1 cellular context compared by ENCODE assay signal in the genomic region with DNA sequence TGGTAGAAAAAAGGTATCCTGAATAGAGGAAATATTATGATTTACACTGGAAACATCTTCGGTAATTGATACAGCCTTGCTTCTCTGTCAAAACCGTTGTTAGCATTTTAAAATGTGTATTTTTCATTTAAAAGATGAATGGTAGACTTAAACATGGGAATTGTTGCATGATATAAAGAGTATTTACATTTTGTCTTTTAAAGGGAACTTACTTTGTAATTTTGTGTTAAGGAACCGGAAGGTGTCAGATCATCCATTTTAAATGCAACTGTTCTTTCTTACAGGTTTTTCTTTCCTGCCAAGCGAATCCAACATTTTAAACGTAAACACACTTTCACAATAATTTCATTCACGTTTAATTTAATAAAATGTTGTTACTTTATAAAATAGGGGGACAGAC.
TF ChIP-seq lines count a peak whose summit lies in the region.

No MANE protein-coding gene starts in this region.

TF ChIP-seq in GM23338, 12 proteins besides CTCF, POLR2A, EP300 and RAD21 (continued from another document):
- TF ChIP-seq, protein P1, sequence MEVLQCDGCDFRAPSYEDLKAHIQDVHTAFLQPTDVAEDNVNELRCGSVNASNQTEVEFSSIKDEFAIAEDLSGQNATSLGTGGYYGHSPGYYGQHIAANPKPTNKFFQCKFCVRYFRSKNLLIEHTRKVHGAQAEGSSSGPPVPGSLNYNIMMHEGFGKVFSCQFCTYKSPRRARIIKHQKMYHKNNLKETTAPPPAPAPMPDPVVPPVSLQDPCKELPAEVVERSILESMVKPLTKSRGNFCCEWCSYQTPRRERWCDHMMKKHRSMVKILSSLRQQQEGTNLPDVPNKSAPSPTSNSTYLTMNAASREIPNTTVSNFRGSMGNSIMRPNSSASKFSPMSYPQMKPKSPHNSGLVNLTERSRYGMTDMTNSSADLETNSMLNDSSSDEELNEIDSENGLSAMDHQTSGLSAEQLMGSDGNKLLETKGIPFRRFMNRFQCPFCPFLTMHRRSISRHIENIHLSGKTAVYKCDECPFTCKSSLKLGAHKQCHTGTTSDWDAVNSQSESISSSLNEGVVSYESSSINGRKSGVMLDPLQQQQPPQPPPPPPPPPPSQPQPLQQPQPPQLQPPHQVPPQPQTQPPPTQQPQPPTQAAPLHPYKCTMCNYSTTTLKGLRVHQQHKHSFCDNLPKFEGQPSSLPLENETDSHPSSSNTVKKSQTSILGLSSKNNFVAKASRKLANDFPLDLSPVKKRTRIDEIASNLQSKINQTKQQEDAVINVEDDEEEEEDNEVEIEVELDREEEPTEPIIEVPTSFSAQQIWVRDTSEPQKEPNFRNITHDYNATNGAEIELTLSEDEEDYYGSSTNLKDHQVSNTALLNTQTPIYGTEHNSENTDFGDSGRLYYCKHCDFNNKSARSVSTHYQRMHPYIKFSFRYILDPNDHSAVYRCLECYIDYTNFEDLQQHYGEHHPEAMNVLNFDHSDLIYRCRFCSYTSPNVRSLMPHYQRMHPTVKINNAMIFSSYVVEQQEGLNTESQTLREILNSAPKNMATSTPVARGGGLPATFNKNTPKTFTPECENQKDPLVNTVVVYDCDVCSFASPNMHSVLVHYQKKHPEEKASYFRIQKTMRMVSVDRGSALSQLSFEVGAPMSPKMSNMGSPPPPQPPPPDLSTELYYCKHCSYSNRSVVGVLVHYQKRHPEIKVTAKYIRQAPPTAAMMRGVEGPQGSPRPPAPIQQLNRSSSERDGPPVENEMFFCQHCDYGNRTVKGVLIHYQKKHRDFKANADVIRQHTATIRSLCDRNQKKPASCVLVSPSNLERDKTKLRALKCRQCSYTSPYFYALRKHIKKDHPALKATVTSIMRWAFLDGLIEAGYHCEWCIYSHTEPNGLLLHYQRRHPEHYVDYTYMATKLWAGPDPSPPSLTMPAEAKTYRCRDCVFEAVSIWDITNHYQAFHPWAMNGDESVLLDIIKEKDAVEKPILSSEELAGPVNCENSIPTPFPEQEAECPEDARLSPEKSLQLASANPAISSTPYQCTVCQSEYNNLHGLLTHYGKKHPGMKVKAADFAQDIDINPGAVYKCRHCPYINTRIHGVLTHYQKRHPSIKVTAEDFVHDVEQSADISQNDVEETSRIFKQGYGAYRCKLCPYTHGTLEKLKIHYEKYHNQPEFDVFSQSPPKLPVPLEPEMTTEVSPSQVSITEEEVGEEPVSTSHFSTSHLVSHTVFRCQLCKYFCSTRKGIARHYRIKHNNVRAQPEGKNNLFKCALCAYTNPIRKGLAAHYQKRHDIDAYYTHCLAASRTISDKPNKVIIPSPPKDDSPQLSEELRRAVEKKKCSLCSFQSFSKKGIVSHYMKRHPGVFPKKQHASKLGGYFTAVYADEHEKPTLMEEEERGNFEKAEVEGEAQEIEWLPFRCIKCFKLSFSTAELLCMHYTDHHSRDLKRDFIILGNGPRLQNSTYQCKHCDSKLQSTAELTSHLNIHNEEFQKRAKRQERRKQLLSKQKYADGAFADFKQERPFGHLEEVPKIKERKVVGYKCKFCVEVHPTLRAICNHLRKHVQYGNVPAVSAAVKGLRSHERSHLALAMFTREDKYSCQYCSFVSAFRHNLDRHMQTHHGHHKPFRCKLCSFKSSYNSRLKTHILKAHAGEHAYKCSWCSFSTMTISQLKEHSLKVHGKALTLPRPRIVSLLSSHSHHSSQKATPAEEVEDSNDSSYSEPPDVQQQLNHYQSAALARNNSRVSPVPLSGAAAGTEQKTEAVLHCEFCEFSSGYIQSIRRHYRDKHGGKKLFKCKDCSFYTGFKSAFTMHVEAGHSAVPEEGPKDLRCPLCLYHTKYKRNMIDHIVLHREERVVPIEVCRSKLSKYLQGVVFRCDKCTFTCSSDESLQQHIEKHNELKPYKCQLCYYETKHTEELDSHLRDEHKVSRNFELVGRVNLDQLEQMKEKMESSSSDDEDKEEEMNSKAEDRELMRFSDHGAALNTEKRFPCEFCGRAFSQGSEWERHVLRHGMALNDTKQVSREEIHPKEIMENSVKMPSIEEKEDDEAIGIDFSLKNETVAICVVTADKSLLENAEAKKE (CRISPR knock-in tag; IDR thresholded peaks at IDR 0.05): no peak
- TF ChIP-seq EZH2phosphoT487 (IDR thresholded peaks at IDR 0.05; ENCODE audit: unreplicated experiment): no peak
- no peak for TF ChIP-seq STAT1 (IDR thresholded peaks at IDR 0.05; ENCODE audit: unreplicated experiment)
- TF ChIP-seq EZH2 (IDR thresholded peaks at IDR 0.05; ENCODE audit: low read depth, unreplicated experiment): no peak
- TF ChIP-seq, protein P2, sequence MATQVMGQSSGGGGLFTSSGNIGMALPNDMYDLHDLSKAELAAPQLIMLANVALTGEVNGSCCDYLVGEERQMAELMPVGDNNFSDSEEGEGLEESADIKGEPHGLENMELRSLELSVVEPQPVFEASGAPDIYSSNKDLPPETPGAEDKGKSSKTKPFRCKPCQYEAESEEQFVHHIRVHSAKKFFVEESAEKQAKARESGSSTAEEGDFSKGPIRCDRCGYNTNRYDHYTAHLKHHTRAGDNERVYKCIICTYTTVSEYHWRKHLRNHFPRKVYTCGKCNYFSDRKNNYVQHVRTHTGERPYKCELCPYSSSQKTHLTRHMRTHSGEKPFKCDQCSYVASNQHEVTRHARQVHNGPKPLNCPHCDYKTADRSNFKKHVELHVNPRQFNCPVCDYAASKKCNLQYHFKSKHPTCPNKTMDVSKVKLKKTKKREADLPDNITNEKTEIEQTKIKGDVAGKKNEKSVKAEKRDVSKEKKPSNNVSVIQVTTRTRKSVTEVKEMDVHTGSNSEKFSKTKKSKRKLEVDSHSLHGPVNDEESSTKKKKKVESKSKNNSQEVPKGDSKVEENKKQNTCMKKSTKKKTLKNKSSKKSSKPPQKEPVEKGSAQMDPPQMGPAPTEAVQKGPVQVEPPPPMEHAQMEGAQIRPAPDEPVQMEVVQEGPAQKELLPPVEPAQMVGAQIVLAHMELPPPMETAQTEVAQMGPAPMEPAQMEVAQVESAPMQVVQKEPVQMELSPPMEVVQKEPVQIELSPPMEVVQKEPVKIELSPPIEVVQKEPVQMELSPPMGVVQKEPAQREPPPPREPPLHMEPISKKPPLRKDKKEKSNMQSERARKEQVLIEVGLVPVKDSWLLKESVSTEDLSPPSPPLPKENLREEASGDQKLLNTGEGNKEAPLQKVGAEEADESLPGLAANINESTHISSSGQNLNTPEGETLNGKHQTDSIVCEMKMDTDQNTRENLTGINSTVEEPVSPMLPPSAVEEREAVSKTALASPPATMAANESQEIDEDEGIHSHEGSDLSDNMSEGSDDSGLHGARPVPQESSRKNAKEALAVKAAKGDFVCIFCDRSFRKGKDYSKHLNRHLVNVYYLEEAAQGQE (IDR thresholded peaks at IDR 0.05; ENCODE audit: unreplicated experiment): no peak
- TF ChIP-seq POLR2AphosphoS5 (IDR thresholded peaks at IDR 0.05; ENCODE audit: low read depth): no peak
- no peak for TF ChIP-seq CREB1 (CRISPR knock-in tag; IDR thresholded peaks at IDR 0.05; ENCODE audit: low read depth)
- TF ChIP-seq ZNF331 (CRISPR knock-in tag; IDR thresholded peaks at IDR 0.05; ENCODE audit: low read depth): no peak
- no peak for TF ChIP-seq ZNF114 (CRISPR knock-in tag; IDR thresholded peaks at IDR 0.05)
